Comparison of ENCODE assay signal across 8 cellular contexts in genomic region chr16:9090101-9090959, GRCh38. TPM values are rescaled to one million over a fixed set of nuclear protein-coding genes. Genes with fewer than 3 reads are reported as not detected.
DNase-seq lines count a peak whose midpoint lies in the region; ATAC-seq and TF ChIP-seq lines count a peak whose summit lies in the region.

No MANE protein-coding gene starts in this region.

- POLR2A ChIA-PET in MCF 10A (lab: Yijun Ruan, JAX): interaction anchor here (0.7 to 4.6 kb wide), 11 partner anchors 11 to 1855 kb away, joined by 3 to 63 read pairs (median 9); partner anchors contain the start of gene CARHSP1

- no peaks in the 10 kb centered on the region for H3K9me2 ChIP-seq in GM23248 (ENCODE audit: insufficient read depth)

- in situ Hi-C loops in GM23248 (cut with MboI): no loop called here

- peak overlapping the region; percentile 71 for H3K27ac ChIP-seq in GM23248

- DNase-seq in GM23248: peak; percentile 50
- DNase-seq in T-helper 2 cell treated with Interferon-gamma antibody and Interleukin-4, amounts not matched to agents 5 μg/mL and 100 μg/mL, for 36 hours (ENCODE audit: low spot score): peak; percentile 44
- no peak for DNase-seq in MCF 10A (ENCODE audit: unreplicated experiment)
- DNase-seq in immature natural killer cell: peak; percentile 63 to 64 (median 64)
- DNase-seq in stimulated activated CD4-positive, alpha-beta T cell treated with anti-CD3 and anti-CD28 coated beads, Interleukin-12 subunit alpha, Interleukin-12 subunit beta, amount 100 ng/mL, for 48 hours (ENCODE audit: low read depth in 2 of 3, low spot score in 1 of 3): peak in 2 of 3 donors; percentile 39 to 43
- no peak for DNase-seq in NCI-H345 (lab: John Stamatoyannopoulos, UW)
- no peak for DNase-seq in NOMO-1 (lab: John Stamatoyannopoulos, UW; ENCODE audit: unreplicated experiment in 2 of 2)

- intact Hi-C loops in MCF 10A (cut with micrococcal nuclease): loop anchor here (5.0 to 10.0 kb wide), 2 partner anchors 37 to 156 kb away; no protein-coding TSS in a partner anchor

- TF ChIP-seq CTCF in MCF 10A (IDR thresholded peaks at IDR 0.05; ENCODE audit: unreplicated experiment): no peak

- H3F3A ChIP-seq in GM23248 (ENCODE audit: insufficient read depth): peaks cover 15% of the 10 kb centered on the region; the same call in 1 of the 2 replicates

- H3K4me2 ChIP-seq in GM23248 (ENCODE audit: unreplicated experiment): peak overlapping the region; percentile 94

- no peaks in the 10 kb centered on the region for H3K27me3 ChIP-seq in GM23248 (replicated peaks; ENCODE audit: insufficient read depth)

- H3K36me3 Mint-ChIP-seq in T-helper 2 cell treated with Interferon-gamma antibody and Interleukin-4, amounts not matched to agents 5 μg/mL and 100 μg/mL, for 36 hours (ENCODE audit: low read depth): peaks cover 24% of the 10 kb centered on the region
- H3K36me3 Mint-ChIP-seq in MCF 10A (ENCODE audit: insufficient read depth, unreplicated experiment) (peaks cover 37% of the 10 kb centered on the region), immature natural killer cell (peaks cover 8 to 15% (median 10%) of the 10 kb centered on the region in 3 donors)

- peaks cover 18% of the 10 kb centered on the region for H3K4me1 Mint-ChIP-seq in T-helper 2 cell treated with Interferon-gamma antibody and Interleukin-4, amounts not matched to agents 5 μg/mL and 100 μg/mL, for 36 hours (ENCODE audit: low read depth)
- H3K4me1 Mint-ChIP-seq in MCF 10A (ENCODE audit: insufficient read depth, unreplicated experiment) (peaks cover 24% of the 10 kb centered on the region), immature natural killer cell (peaks cover 35 to 36% of the 10 kb centered on the region in 2 donors)

- H3K4me1 ChIP-seq in GM23248 (ENCODE audit: insufficient read depth): peaks cover 12% of the 10 kb centered on the region

- CTCF ChIA-PET in MCF 10A (lab: Yijun Ruan, JAX): interaction anchor here (1.8 kb wide), 1 partner anchor 10 kb away, joined by 4 read pairs; no protein-coding TSS in a partner anchor

- peak overlapping the region; percentile 85 for H3K4me3 Mint-ChIP-seq in T-helper 2 cell treated with Interferon-gamma antibody and Interleukin-4, amounts not matched to agents 5 μg/mL and 100 μg/mL, for 36 hours
- H3K4me3 Mint-ChIP-seq in MCF 10A (ENCODE audit: unreplicated experiment): peak overlapping the region; percentile 87
- H3K4me3 Mint-ChIP-seq in immature natural killer cell: peak overlapping the region; percentile 87 to 93 (median 89)

- peak overlapping the region; percentile 96 for H3K27ac Mint-ChIP-seq in T-helper 2 cell treated with Interferon-gamma antibody and Interleukin-4, amounts not matched to agents 5 μg/mL and 100 μg/mL, for 36 hours
- H3K27ac Mint-ChIP-seq in MCF 10A (ENCODE audit: low read depth, unreplicated experiment) (peak overlapping the region; percentile 81), immature natural killer cell (peak overlapping the region; percentile 89 to 97 (median 94))

- H3K9me3 ChIP-seq in GM23248 (ENCODE audit: low read depth): no peaks in the 10 kb centered on the region

- H3K79me2 ChIP-seq in GM23248 (ENCODE audit: insufficient read depth): peaks cover 38% of the 10 kb centered on the region

- peaks cover 11% of the 10 kb centered on the region; the same call in 1 of the 2 replicates for H3K36me3 ChIP-seq in GM23248 (ENCODE audit: low read depth)

- peak overlapping the region; percentile 88 for H2AFZ ChIP-seq in GM23248

- H4K20me1 ChIP-seq in GM23248 (ENCODE audit: insufficient read depth): peaks cover 20% of the 10 kb centered on the region

- H3K9me3 Mint-ChIP-seq in T-helper 2 cell treated with Interferon-gamma antibody and Interleukin-4, amounts not matched to agents 5 μg/mL and 100 μg/mL, for 36 hours: no peaks in the 10 kb centered on the region
- H3K9me3 Mint-ChIP-seq in MCF 10A (ENCODE audit: unreplicated experiment): no peaks in the 10 kb centered on the region
- H3K9me3 Mint-ChIP-seq in immature natural killer cell: no peaks in the 10 kb centered on the region

- BruUV-seq in MCF 10A (replicated peaks; lab: Mats Ljungman, UMichigan): TSS peak; percentile 97

- ATAC-seq in HG03460 (IDR thresholded peaks at IDR 0.05; ENCODE audit: unreplicated experiment): no peak

- 16 to 23% methylated on average over 47 to 72 of the region's 85 CpGs for WGBS in GM23248 (ENCODE audit: low coverage in 1 of 2, low lambda C conversion rate in 2 of 2, missing lambda C conversion rate in 2 of 2), 2 experiments

- H3K9ac ChIP-seq in GM23248: peak overlapping the region; percentile 89

- peak overlapping the region; percentile 80 for H3K4me3 ChIP-seq in GM23248

- no peaks in the 10 kb centered on the region for H3K27me3 Mint-ChIP-seq in T-helper 2 cell treated with Interferon-gamma antibody and Interleukin-4, amounts not matched to agents 5 μg/mL and 100 μg/mL, for 36 hours (ENCODE audit: low read depth)
- H3K27me3 Mint-ChIP-seq in MCF 10A (ENCODE audit: insufficient read depth, unreplicated experiment) (no peaks in the 10 kb centered on the region), immature natural killer cell (ENCODE audit: low read depth in 3 of 3) (peaks cover 13 to 27% (median 20%) of the 10 kb centered on the region in 3 donors)

RNA-seq across cellular contexts. Expression of gene HAPSTR1, which starts 1.1 kb away (rescaled TPM):
- total RNA-seq in GM23248 (2014; rRNA removed; shearing (Covaris generic)): 79.2 and 85.5 TPM in 2 replicates
- 11.7 and 12.0 TPM in 2 replicates for polyA plus RNA-seq in GM23248 (2016; fragmentation: Nextera tagmentation; extraction: Ambion mirVana)
- total RNA-seq in MCF 10A (2022): 87.4 and 88.9 TPM in 2 replicates
- 10 to 100 TPM in 1 of 3 donors, 1 to 10 TPM in 2; 4.9 to 20.2 (median 6.1) TPM for polyA plus RNA-seq in immature natural killer cell

Comparison
In these comparisons a context has a peak if more than half of its experiments do, and no peak if none do; other contexts are left out.
1. DNase-seq: peak in GM23248 (single experiment), T-helper 2 cell treated with Interferon-gamma antibody and Interleukin-4, amounts not matched to agents 5 μg/mL and 100 μg/mL, for 36 hours (single experiment), immature natural killer cell (3 of 3) and stimulated activated CD4-positive, alpha-beta T cell treated with anti-CD3 and anti-CD28 coated beads, Interleukin-12 subunit alpha, Interleukin-12 subunit beta, amount 100 ng/mL, for 48 hours (2 of 3); none in MCF 10A (single experiment), NCI-H345 (single experiment) and NOMO-1 (0 of 2).
2. Peak in every context shown above with its lines, with median percentiles within 50 percentile points of each other: H3K27ac Mint-ChIP-seq and H3K4me3 Mint-ChIP-seq.